Comparison of ENCODE assay signal across 1 cellular context in genomic region chr2:27353762-27354596, GRCh38.
A peak's percentile ranks its signal among the peaks of the same experiment; 100 is the strongest.
TF ChIP-seq lines count a peak whose summit lies in the region.

No MANE protein-coding gene starts in this region.

TF ChIP-seq in HEK293, 187 proteins besides CTCF, POLR2A, EP300 and RAD21 (continued from another document and continues in another):
- no peak for TF ChIP-seq PRDM2 (tag by site-specific recombination; IDR thresholded peaks at IDR 0.05; ENCODE audit: borderline replicate concordance)
- no peak for TF ChIP-seq ZFP41 (tag by site-specific recombination; IDR thresholded peaks at IDR 0.05; ENCODE audit: borderline replicate concordance)
- TF ChIP-seq ZNF585B (tag by site-specific recombination; IDR thresholded peaks at IDR 0.05), result no peak
- no peak for TF ChIP-seq ZNF514 (tag by site-specific recombination; IDR thresholded peaks at IDR 0.05)
- TF ChIP-seq ZNF610 (tag by site-specific recombination; IDR thresholded peaks at IDR 0.05; ENCODE audit: borderline replicate concordance), result no peak
- no peak for TF ChIP-seq GFI1B (tag by site-specific recombination; IDR thresholded peaks at IDR 0.05)
- no peak for TF ChIP-seq ZNF776 (tag by site-specific recombination; IDR thresholded peaks at IDR 0.05; ENCODE audit: borderline replicate concordance)
- no peak for TF ChIP-seq ZNF704 (tag by site-specific recombination; IDR thresholded peaks at IDR 0.05)
- TF ChIP-seq HOXC10 (CRISPR knock-in tag; IDR thresholded peaks at IDR 0.05), result no peak
- no peak for TF ChIP-seq GLIS1 (tag by site-specific recombination; IDR thresholded peaks at IDR 0.05)
- TF ChIP-seq ZSCAN16 (tag by site-specific recombination; IDR thresholded peaks at IDR 0.05), result no peak
- TF ChIP-seq ZBTB17 (tag by site-specific recombination; IDR thresholded peaks at IDR 0.05), result peak; percentile 91
- no peak for TF ChIP-seq ZNF558 (tag by site-specific recombination; IDR thresholded peaks at IDR 0.05)
- 0 out of 2 replicates have a peak, but pooled peaks have one; percentile 17 for TF ChIP-seq ZNF600 (tag by site-specific recombination; IDR thresholded peaks at IDR 0.05)
- no peak for TF ChIP-seq ZBTB48 (tag by site-specific recombination; IDR thresholded peaks at IDR 0.05)
- TF ChIP-seq ZNF169 (tag by site-specific recombination; IDR thresholded peaks at IDR 0.05), result no peak
- no peak for TF ChIP-seq ZNF549 (tag by site-specific recombination; IDR thresholded peaks at IDR 0.05)
- no peak for TF ChIP-seq ZNF157 (tag by site-specific recombination; IDR thresholded peaks at IDR 0.05)
- TF ChIP-seq ZNF48 (tag by site-specific recombination; IDR thresholded peaks at IDR 0.05), result no peak
- TF ChIP-seq ZNF362 (tag by site-specific recombination; IDR thresholded peaks at IDR 0.05), result peak; percentile 79; the same call in 1 of the 2 replicates
- TF ChIP-seq ZNF837 (tag by site-specific recombination; IDR thresholded peaks at IDR 0.05), result no peak
- no peak for TF ChIP-seq ZSCAN4 (tag by site-specific recombination; IDR thresholded peaks at IDR 0.05)
- TF ChIP-seq ZNF132 (tag by site-specific recombination; IDR thresholded peaks at IDR 0.05; ENCODE audit: borderline replicate concordance), result no peak
- no peak for TF ChIP-seq ZNF155 (tag by site-specific recombination; IDR thresholded peaks at IDR 0.05)
- no peak for TF ChIP-seq ZNF530 (tag by site-specific recombination; IDR thresholded peaks at IDR 0.05; ENCODE audit: low read depth)
- no peak for TF ChIP-seq ZNF16 (tag by site-specific recombination; IDR thresholded peaks at IDR 0.05; ENCODE audit: low read depth)
- TF ChIP-seq ZNF664 (tag by site-specific recombination; IDR thresholded peaks at IDR 0.05), result no peak
- no peak for TF ChIP-seq ZNF555 (tag by site-specific recombination; conservative IDR thresholded peaks at IDR 0.05)
- no peak for TF ChIP-seq ZNF148 (tag by site-specific recombination; IDR thresholded peaks at IDR 0.05; ENCODE audit: borderline replicate concordance)
- TF ChIP-seq ZNF560 (tag by site-specific recombination; IDR thresholded peaks at IDR 0.05; ENCODE audit: borderline replicate concordance), result no peak
- TF ChIP-seq ZNF266 (tag by site-specific recombination; IDR thresholded peaks at IDR 0.05; ENCODE audit: low read depth), result no peak
- TF ChIP-seq ZNF423 (tag by site-specific recombination; IDR thresholded peaks at IDR 0.05), result no peak
- no peak for TF ChIP-seq YY1 (tag by site-specific recombination; IDR thresholded peaks at IDR 0.05)
- TF ChIP-seq HOXD13 (CRISPR knock-in tag; IDR thresholded peaks at IDR 0.05; ENCODE audit: borderline replicate concordance), result no peak
- no peak for TF ChIP-seq ZNF324 (tag by site-specific recombination; IDR thresholded peaks at IDR 0.05)
- TF ChIP-seq ZNF184 (tag by site-specific recombination; IDR thresholded peaks at IDR 0.05), result no peak
- no peak for TF ChIP-seq PRDM6 (tag by site-specific recombination; IDR thresholded peaks at IDR 0.05)
- TF ChIP-seq ZNF76 (tag by site-specific recombination; IDR thresholded peaks at IDR 0.05; ENCODE audit: borderline replicate concordance, low read depth), result no peak
- TF ChIP-seq ZNF138 (tag by site-specific recombination; IDR thresholded peaks at IDR 0.05; ENCODE audit: borderline replicate concordance), result no peak
- no peak for TF ChIP-seq ZNF26 (tag by site-specific recombination; IDR thresholded peaks at IDR 0.05)
- 0 out of 2 replicates have a peak, but pooled peaks have one; percentile 40 for TF ChIP-seq SCRT1 (tag by site-specific recombination; IDR thresholded peaks at IDR 0.05; ENCODE audit: borderline replicate concordance)
- no peak for TF ChIP-seq ZNF274 (IDR thresholded peaks at IDR 0.05; ENCODE audit: low read length)
- no peak for TF ChIP-seq ZNF274 (tag by site-specific recombination; IDR thresholded peaks at IDR 0.05; ENCODE audit: borderline replicate concordance)
- no peak for TF ChIP-seq ZNF18 (tag by site-specific recombination; IDR thresholded peaks at IDR 0.05)
- no peak for TF ChIP-seq ZNF19 (tag by site-specific recombination; IDR thresholded peaks at IDR 0.05; ENCODE audit: low read depth)
- no peak for TF ChIP-seq ZNF701 (tag by site-specific recombination; IDR thresholded peaks at IDR 0.05)
- no peak for TF ChIP-seq ZNF248 (tag by site-specific recombination; IDR thresholded peaks at IDR 0.05)
- 0 out of 2 replicates have a peak, but pooled peaks have one; percentile 8 for TF ChIP-seq ZNF335 (tag by site-specific recombination; conservative IDR thresholded peaks at IDR 0.05)
